ENCODE assay signal across 21 cellular contexts in the genomic region with DNA sequence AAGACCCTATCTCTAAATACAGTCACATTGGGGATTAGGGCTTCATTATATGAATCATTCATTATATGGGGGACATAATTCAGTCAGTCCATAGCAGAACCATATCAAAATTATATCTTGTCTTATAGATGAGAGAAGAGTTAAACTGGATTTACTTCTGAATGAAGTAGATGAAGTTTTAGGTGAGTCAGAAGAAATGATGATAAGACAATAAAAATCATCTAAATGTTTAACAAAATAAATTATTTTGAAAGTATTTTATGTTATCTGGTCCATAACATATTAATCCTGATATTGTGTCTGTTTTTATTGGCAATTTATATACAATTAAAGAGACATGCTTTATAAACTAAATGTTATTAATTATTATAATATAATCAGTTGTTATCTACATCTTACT.
DNase-seq lines count a peak whose midpoint lies in the region; ATAC-seq, FAIRE-seq and TF ChIP-seq lines count a peak whose summit lies in the region.
"Had no signal": no experiment of that assay in that cellular context is flagged by ENCODE, and none has a peak within 500 bp of the region (broad histone marks: within the 10 kb centered on the region; RNA-seq: fewer than 3 reads in every experiment).

No MANE protein-coding gene starts in this region.

- no peaks in the 10 kb centered on the region for H3K9me3 Mint-ChIP-seq in glutamatergic neuron (ENCODE audit: unreplicated experiment)
- H3K9me3 Mint-ChIP-seq: CD4-positive, alpha-beta T cell had no signal

- H3K4me2 ChIP-seq in HepG2 (ENCODE audit: low read depth, low read length), result no peak overlapping the region
- H3K4me2 ChIP-seq: BLaER1 treated with 17β-estradiol and CSF1 and Interleukin-3, amounts not matched to agents 10 nM and 100 nM had no signal

- H3K27me3 ChIP-seq in HepG2 (ENCODE audit: control insufficient read depth in 1 of 2, insufficient read depth in 2 of 2, low read length in 2 of 2) (no peaks in the 10 kb centered on the region; a peak in 1 of 5 replicates), right lobe of liver (no peaks in the 10 kb centered on the region)
- H3K27me3 ChIP-seq: BLaER1 treated with 17β-estradiol and CSF1 and Interleukin-3, amounts not matched to agents 10 nM and 100 nM had no signal

- H3K9ac ChIP-seq in HepG2 (ENCODE audit: insufficient read depth, low read depth, low read length) (no peak overlapping the region), kidney (ENCODE audit: low read length in 2 of 2) (no peak overlapping the region)
- H3K9ac ChIP-seq: BLaER1 treated with 17β-estradiol and CSF1 and Interleukin-3, amounts not matched to agents 10 nM and 100 nM had no signal

- H3K9me3 ChIP-seq in HepG2 (ENCODE audit: low read length), result no peaks in the 10 kb centered on the region
- no peaks in the 10 kb centered on the region for H3K9me3 ChIP-seq in right lobe of liver
- H3K9me3 ChIP-seq in kidney (ENCODE audit: control insufficient read depth in 1 of 2, low read length in 2 of 2), result no peaks in the 10 kb centered on the region
- H3K9me3 ChIP-seq: Caco-2 had no signal

- no peak for TF ChIP-seq EP300 in HepG2 (IDR thresholded peaks at IDR 0.05; ENCODE audit: low read depth in 2 of 2, low read length in 2 of 2)
- TF ChIP-seq EP300 in HepG2 (CRISPR knock-in tag; IDR thresholded peaks at IDR 0.05; ENCODE audit: borderline replicate concordance), result no peak

- no peak overlapping the region for H3K4me3 Mint-ChIP-seq in glutamatergic neuron (ENCODE audit: unreplicated experiment)
- H3K4me3 Mint-ChIP-seq: B cell; CD4-positive, alpha-beta T cell; CD8-positive, alpha-beta T cell had no signal

- BruUV-seq in HepG2 (replicated peaks; lab: Mats Ljungman, UMichigan), result no TSS peak

- no peak overlapping the region for H2AFZ ChIP-seq in HepG2 (ENCODE audit: low read length)

- DNase-seq in HepG2 (ENCODE audit: low spot score) (no peak), right lobe of liver (no peak), kidney (no peak), pons (ENCODE audit: low spot score) (no peak), glutamatergic neuron (no peak)
- DNase-seq: AML-193; Caco-2; Calu3; CD4-positive, alpha-beta T cell; CD8-positive, alpha-beta T cell; DMS79 treated with DMSO at 0.1 percent for 48 hours; GDM1 had no signal

- POLR2A ChIA-PET in HepG2 (lab: Yijun Ruan, JAX), result no interaction called here

- no peak for ATAC-seq in HepG2
- no peak for ATAC-seq in right lobe of liver
- no peak for ATAC-seq in GM21825 (IDR thresholded peaks at IDR 0.05; ENCODE audit: unreplicated experiment)
- ATAC-seq: CD8-positive, alpha-beta T cell had no signal

- peaks cover 4% of the 10 kb centered on the region for H3K36me3 Mint-ChIP-seq in glutamatergic neuron (ENCODE audit: unreplicated experiment)
- H3K36me3 Mint-ChIP-seq: CD8-positive, alpha-beta T cell had no signal

- H3K27ac ChIP-seq in HepG2 (ENCODE audit: extremely low read length, insufficient read depth, low read length) (no peak overlapping the region), right lobe of liver (no peak overlapping the region), kidney (ENCODE audit: low read depth in 2 of 2, low read length in 2 of 2) (no peak overlapping the region)
- H3K27ac ChIP-seq: 22Rv1; BLaER1 treated with 17β-estradiol and CSF1 and Interleukin-3, amounts not matched to agents 10 nM and 100 nM; C4-2B had no signal

- no peaks in the 10 kb centered on the region for H3K4me1 ChIP-seq in HepG2 (ENCODE audit: insufficient read depth, low read length)
- no peaks in the 10 kb centered on the region for H3K4me1 ChIP-seq in right lobe of liver
- H3K4me1 ChIP-seq in kidney (ENCODE audit: control insufficient read depth in 1 of 2, insufficient read depth in 1 of 2, low read depth in 1 of 2, low read length in 2 of 2), result no peaks in the 10 kb centered on the region
- H3K4me1 ChIP-seq: BLaER1 treated with 17β-estradiol and CSF1 and Interleukin-3, amounts not matched to agents 10 nM and 100 nM had no signal

- no peak for TF ChIP-seq RAD21 in HepG2 (CRISPR knock-in tag; IDR thresholded peaks at IDR 0.05)

- in situ Hi-C loops in HepG2 (cut with HindIII; ENCODE audit: extremely low pct_ligation_motif_present, low pct_unique_long_range_greater_than_20kb), result no loop called here

- no peaks in the 10 kb centered on the region for H3K4me1 Mint-ChIP-seq in glutamatergic neuron (ENCODE audit: low read depth, unreplicated experiment)
- H3K4me1 Mint-ChIP-seq: B cell had no signal

- FAIRE-seq in HepG2 (lab: Jason Lieb, UNC) (no peak), G401.6 (lab: Jason Lieb, UNC) (peak; percentile 78), kidney (lab: Jason Lieb, UNC) (peak; percentile 44)
- FAIRE-seq: D721Med, GM12891, GM19239 had no signal

- H3K36me3 ChIP-seq in HepG2 (replicated peaks in 1 of 2; ENCODE audit: control insufficient read depth in 1 of 2, insufficient read depth in 2 of 2, low read length in 2 of 2) (no peaks in the 10 kb centered on the region), right lobe of liver (no peaks in the 10 kb centered on the region), kidney (ENCODE audit: control insufficient read depth in 1 of 2, insufficient read depth in 2 of 2, low read length in 2 of 2) (no peaks in the 10 kb centered on the region)
- H3K36me3 ChIP-seq: BLaER1 treated with 17β-estradiol and CSF1 and Interleukin-3, amounts not matched to agents 10 nM and 100 nM had no signal

- no peak overlapping the region for H3K27ac Mint-ChIP-seq in glutamatergic neuron (ENCODE audit: unreplicated experiment)
- H3K27ac Mint-ChIP-seq: B cell; CD4-positive, alpha-beta T cell; CD8-positive, alpha-beta T cell had no signal

- TF ChIP-seq CTCF in HepG2 (CRISPR knock-in tag; IDR thresholded peaks at IDR 0.05) (no peak), right lobe of liver (IDR thresholded peaks at IDR 0.05) (no peak), kidney (IDR thresholded peaks at IDR 0.05; ENCODE audit: borderline replicate concordance, extremely low read depth, insufficient read depth) (no peak), glutamatergic neuron (IDR thresholded peaks at IDR 0.05; ENCODE audit: partially characterized antibody, unreplicated experiment) (no peak)

- no peaks in the 10 kb centered on the region for H3K27me3 Mint-ChIP-seq in glutamatergic neuron (ENCODE audit: unreplicated experiment)

- TF ChIP-seq POLR2A in HepG2 (IDR thresholded peaks at IDR 0.05; ENCODE audit: insufficient read depth in 1 of 2, low read depth in 2 of 2, low read length in 2 of 2) (no peak), right lobe of liver (IDR thresholded peaks at IDR 0.05) (no peak)

- H4K20me1 ChIP-seq in HepG2 (ENCODE audit: insufficient read depth, low read length), result no peaks in the 10 kb centered on the region
- H4K20me1 ChIP-seq: BLaER1 treated with 17β-estradiol and CSF1 and Interleukin-3, amounts not matched to agents 10 nM and 100 nM had no signal

- CTCF ChIA-PET in HepG2 (lab: Yijun Ruan, JAX; ENCODE audit: low intra/inter-chr PET ratio, low total read pairs), result no interaction called here

- no peaks in the 10 kb centered on the region for H3K79me2 ChIP-seq in HepG2 (ENCODE audit: insufficient read depth, low read length)

- H3K4me3 ChIP-seq in HepG2 (replicated peaks in 1 of 3; ENCODE audit: insufficient read depth in 1 of 3, low read depth in 2 of 3, low read length in 3 of 3) (no peak overlapping the region), right lobe of liver (no peak overlapping the region), kidney (ENCODE audit: low read length in 2 of 2) (no peak overlapping the region)
- H3K4me3 ChIP-seq: BLaER1 treated with 17β-estradiol and CSF1 and Interleukin-3, amounts not matched to agents 10 nM and 100 nM had no signal

- intact Hi-C loops in HepG2 (cut with micrococcal nuclease; ENCODE audit: unreplicated experiment) (no loop called here), right lobe of liver (cut with DNase I) (no loop called here), kidney (cut with DNase I) (no loop called here)

TF ChIP-seq in HepG2, 621 proteins besides CTCF, POLR2A, EP300 and RAD21:
- TF ChIP-seq MAFK (conservative IDR thresholded peaks at IDR 0.05 in 1 of 2, IDR thresholded peaks at IDR 0.05 in 1 of 2; ENCODE audit: low read length in 2 of 2) (peak; percentile 22 to 30; a peak in 1 of 4 replicates), HNRNPUL1 (IDR thresholded peaks at IDR 0.05; ENCODE audit: low read depth, low read length) (no peak)
TF ChIP-seq in HepG2: peak in this region for 1.
